ENCODE assay signal across 10 cellular contexts in genomic region chr18:76450452-76450851, GRCh38. TPM values are rescaled to one million over a fixed set of nuclear protein-coding genes. Genes with fewer than 3 reads are reported as not detected.
DNase-seq lines count a peak whose midpoint lies in the region; ATAC-seq and TF ChIP-seq lines count a peak whose summit lies in the region.
"Had no signal": no experiment of that assay in that cellular context is flagged by ENCODE, and none has a peak within 500 bp of the region (broad histone marks: within the 10 kb centered on the region; RNA-seq: fewer than 3 reads in every experiment).

No MANE protein-coding gene starts in this region.

- peak overlapping the region; percentile 83 to 89 (median 85) for H3K4me3 Mint-ChIP-seq in brain

- H3K4me3 ChIP-seq in testis: peak overlapping the region; percentile 40 to 54

- no peaks in the 10 kb centered on the region for H3K9me3 ChIP-seq in testis

- peak overlapping the region; percentile 83 to 97 (median 96) for H3K27ac Mint-ChIP-seq in brain

- ATAC-seq in left lobe of liver (peak; percentile 47), HG03469 (IDR thresholded peaks at IDR 0.05; ENCODE audit: unreplicated experiment) (no peak)

- TF ChIP-seq POLR2A in testis (IDR thresholded peaks at IDR 0.05): no peak

- TF ChIP-seq CTCF in brain (conservative IDR thresholded peaks at IDR 0.05) (no peak), testis (IDR thresholded peaks at IDR 0.05) (no peak)

- DNase-seq in NCI-H1092 treated with DMSO at 0.1 percent for 48 hours (lab: John Stamatoyannopoulos, UW) (peak; percentile 27), NCI-H1092 (lab: John Stamatoyannopoulos, UW) (no peak), left lobe of liver (ENCODE audit: low spot score) (peak; percentile 41), testis (peak; percentile 34), COLO829 (ENCODE audit: low spot score) (no peak)
- no peak for DNase-seq in stimulated activated CD4-positive, alpha-beta T cell treated with anti-CD3 and anti-CD28 coated beads, Interleukin-12 subunit alpha, Interleukin-12 subunit beta, amount 100 ng/mL, for 4 hours
- DNase-seq: NCI-H1417 treated with DMSO at 0.1 percent for 48 hours had no signal

- H3K4me1 Mint-ChIP-seq in brain: peaks cover 98% of the 10 kb centered on the region

- intact Hi-C loops in testis (cut with DNase I; ENCODE audit: low total_unique reads): no loop called here

- peaks cover 20% of the 10 kb centered on the region for H3K36me3 Mint-ChIP-seq in brain

- H3K9me3 Mint-ChIP-seq in brain: no peaks in the 10 kb centered on the region

- H3K27ac ChIP-seq in testis: peak overlapping the region; percentile 92 to 94
- H3K27ac ChIP-seq: 22Rv1 had no signal

- H3K27me3 Mint-ChIP-seq in brain: no peaks in the 10 kb centered on the region

- H3K4me1 ChIP-seq in testis: peaks cover 93% of the 10 kb centered on the region

- no peaks in the 10 kb centered on the region for H3K27me3 ChIP-seq in testis

- no peaks in the 10 kb centered on the region for H3K36me3 ChIP-seq in testis (ENCODE audit: low read depth, missing control alignments)

- WGBS in testis, 2 donors: 24 to 33% methylated on average over 10 of the region's 10 CpGs

RNA-seq across cellular contexts. Expression of gene ZNF516, which starts 44.6 kb away (rescaled TPM):
- 29.0 TPM for polyA plus RNA-seq in brain (ENCODE audit: insufficient read depth, low read depth, low replicate concordance)
- 16.2 TPM for total RNA-seq in left lobe of liver
- total RNA-seq in testis: 100 to 1,000 TPM; 189 to 212 TPM
- polyA plus RNA-seq in testis (ENCODE audit: insufficient read depth, low read depth, low replicate concordance): 79.0 TPM

Comparison
In these comparisons a context has a peak if more than half of its experiments do, and no peak if none do; other contexts are left out.
1. DNase-seq: peak in NCI-H1092 treated with DMSO at 0.1 percent for 48 hours (single experiment), left lobe of liver (single experiment) and testis (single experiment); none in NCI-H1092 (single experiment), COLO829 (single experiment) and stimulated activated CD4-positive, alpha-beta T cell treated with anti-CD3 and anti-CD28 coated beads, Interleukin-12 subunit alpha, Interleukin-12 subunit beta, amount 100 ng/mL, for 4 hours (single experiment).
2. RNA of gene ZNF516, which starts 44.6 kb away (total RNA-seq): 189 to 212 TPM in testis; 16.2 TPM in left lobe of liver (single experiment); every median in the first group is over 10 times any median in the second.